Comparison of ENCODE assay signal across 19 cellular contexts in genomic region chr1:225415307-225415706, GRCh38. TPM values are rescaled to one million over a fixed set of nuclear protein-coding genes. Genes with fewer than 3 reads are reported as not detected.
DNase-seq lines count a peak whose midpoint lies in the region; ATAC-seq and TF ChIP-seq lines count a peak whose summit lies in the region.
"Had no signal": no experiment of that assay in that cellular context is flagged by ENCODE, and none has a peak within 500 bp of the region (broad histone marks: within the 10 kb centered on the region; RNA-seq: fewer than 3 reads in every experiment).

No MANE protein-coding gene starts in this region.

- H3K9me3 ChIP-seq in T-helper 17 cell (ENCODE audit: control insufficient read depth, low read length, poor library complexity, severe bottlenecking), result no peaks in the 10 kb centered on the region
- no peaks in the 10 kb centered on the region for H3K9me3 ChIP-seq in endodermal cell (ENCODE audit: control insufficient read depth, low read length)

- ATAC-seq in T-helper 17 cell (no peak), HG02642 (IDR thresholded peaks at IDR 0.05; ENCODE audit: poor library complexity, unreplicated experiment) (no peak)
- ATAC-seq: GM12878, PC-3 had no signal

- peaks cover 15% of the 10 kb centered on the region for H3K4me1 Mint-ChIP-seq in T-helper 17 cell
- H3K4me1 Mint-ChIP-seq in endodermal cell, result peaks cover 34% of the 10 kb centered on the region

- H3K4me1 ChIP-seq in endodermal cell (ENCODE audit: control insufficient read depth, insufficient read depth, low read length), result peaks cover 4% of the 10 kb centered on the region

- H3K4me3 ChIP-seq in endodermal cell (ENCODE audit: low read length), result no peak overlapping the region
- H3K4me3 ChIP-seq: GM12878, GM23248 had no signal

- H3K9me3 Mint-ChIP-seq in endodermal cell, result no peaks in the 10 kb centered on the region

- H3K27ac Mint-ChIP-seq in T-helper 17 cell (peak overlapping the region; percentile 1), endodermal cell (no peak overlapping the region)

- H3K4me3 Mint-ChIP-seq in T-helper 17 cell (no peak overlapping the region), endodermal cell (no peak overlapping the region)

- H3K36me3 ChIP-seq in endodermal cell (ENCODE audit: control insufficient read depth, insufficient read depth, low read length), result peaks cover 98% of the 10 kb centered on the region

- peak; percentile 26 for TF ChIP-seq CTCF in endodermal cell (conservative IDR thresholded peaks at IDR 0.05)

- 95 to 98% methylated on average over 3 to 4 of the region's 4 CpGs for WGBS in endodermal cell (ENCODE audit: insufficient coverage in 1 of 2, insufficient read length in 1 of 2), 2 experiments

- H3K27me3 Mint-ChIP-seq in T-helper 17 cell, result no peaks in the 10 kb centered on the region
- H3K27me3 Mint-ChIP-seq in endodermal cell (ENCODE audit: insufficient read depth), result peaks cover 22% of the 10 kb centered on the region

- no peak overlapping the region for H3K9ac ChIP-seq in endodermal cell (ENCODE audit: extremely low read depth, low read length, poor library complexity, severe bottlenecking)
- H3K9ac ChIP-seq: GM23248 had no signal

- no peaks in the 10 kb centered on the region for H3K27me3 ChIP-seq in endodermal cell (ENCODE audit: control insufficient read depth, insufficient read depth, low read length, poor library complexity, severe bottlenecking)

- no peak overlapping the region for H3K27ac ChIP-seq in endodermal cell (ENCODE audit: low read depth, low read length)
- H3K27ac ChIP-seq: GM23248 had no signal

- H3K36me3 Mint-ChIP-seq in T-helper 17 cell (ENCODE audit: low read depth) (peaks cover 12% of the 10 kb centered on the region), endodermal cell (ENCODE audit: low read depth) (peaks cover 63% of the 10 kb centered on the region)

- DNase-seq in SIG-M5 treated with dmso at 0.1 percent for 504 hours (lab: John Stamatoyannopoulos, UW; ENCODE audit: unreplicated experiment) (peak; percentile 20), SIG-M5 (lab: John Stamatoyannopoulos, UW) (no peak), GF-D8 (lab: John Stamatoyannopoulos, UW) (peak; percentile 28), T-helper 17 cell (no peak), endodermal cell (no peak), T-helper 2 cell (no peak), NCI-H146 treated with DMSO at 0.1 percent for 48 hours (lab: John Stamatoyannopoulos, UW; ENCODE audit: unreplicated experiment) (no peak)
- DNase-seq: 8988T; C1 segment of cervical spinal cord; GM23248; Karpas-422; NCI-H146; NCI-H2107; NCI-H345; NCI-H526 treated with DMSO at 0.1 percent for 48 hours; NK-92 treated with Interleukin-12 subunit alpha and Interleukin-12 subunit beta, amount 100 ng/mL, for 24 hours; PC-3 had no signal

RNA-seq across cellular contexts. Expression of gene LBR, which starts 12.5 kb away (rescaled TPM):
- 100 to 1,000 TPM; 116 to 121 TPM for total RNA-seq in T-helper 17 cell
- total RNA-seq in endodermal cell, result 10 to 100 TPM; 49.8 to 72.3 TPM
- polyA plus RNA-seq in endodermal cell (2013, experiment 1 of 2), result 98.3 TPM
- 96.7 TPM for polyA plus RNA-seq in endodermal cell (2013, experiment 2 of 2)

Comparison
In these comparisons a context has a peak if more than half of its experiments do, and no peak if none do; other contexts are left out.
1. DNase-seq: peak in SIG-M5 treated with dmso at 0.1 percent for 504 hours (single experiment) and GF-D8 (single experiment); none in SIG-M5 (single experiment), T-helper 17 cell (0 of 3), endodermal cell (single experiment), T-helper 2 cell (0 of 5) and NCI-H146 treated with DMSO at 0.1 percent for 48 hours (single experiment).